Comparison of ENCODE assay signal across 16 cellular contexts in genomic region chr20:57076202-57076651, GRCh38.
DNase-seq lines count a peak whose midpoint lies in the region; FAIRE-seq and TF ChIP-seq lines count a peak whose summit lies in the region.
"Had no signal": no experiment of that assay in that cellular context is flagged by ENCODE, and none has a peak within 500 bp of the region (broad histone marks: within the 10 kb centered on the region; RNA-seq: fewer than 3 reads in every experiment).

No MANE protein-coding gene starts in this region.

- peak; percentile 75 for DNase-seq in AG08395 (ENCODE audit: low spot score)
- DNase-seq in H54 (ENCODE audit: insufficient read length, low spot score): peak; percentile 50
- DNase-seq in RWPE1 (ENCODE audit: low spot score): peak; percentile 93
- DNase-seq in fibroblast of villous mesenchyme (ENCODE audit: low read depth): peak; percentile 88
- DNase-seq in NCI-H2227 (lab: John Stamatoyannopoulos, UW; ENCODE audit: unreplicated experiment): no peak
- no peak for DNase-seq in posterior vena cava (ENCODE audit: low spot score)
- no peak for DNase-seq in SHP77 (lab: John Stamatoyannopoulos, UW)
- no peak for DNase-seq in activated naive CD4-positive, alpha-beta T cell treated with anti-CD3 and anti-CD28 coated beads, Interleukin-2, amount 50 U/mL, for 16 hours
- DNase-seq: activated CD4-positive, alpha-beta memory T cell treated with anti-CD3 and anti-CD28 coated beads, Interleukin-2, amount 10 ng/mL, durations not matched to agents 7 days and 5 days; aorta; DMS153; dorsolateral prefrontal cortex; NCI-H2029; NCI-H748 treated with DMSO at 0.1 percent for 48 hours; SJCRH30 had no signal

- intact Hi-C loops in posterior vena cava (cut with DNase I): no loop called here

- no peak for FAIRE-seq in H54 (lab: Jason Lieb, UNC)

- TF ChIP-seq CTCF in RWPE1 (conservative IDR thresholded peaks at IDR 0.05; ENCODE audit: low read depth) (no peak), fibroblast of villous mesenchyme (IDR thresholded peaks at IDR 0.05; ENCODE audit: insufficient read depth, low read depth, low read length) (no peak)

- POLR2A ChIA-PET in RWPE1 (lab: Yijun Ruan, JAX; ENCODE audit: low non-redundant PET): no interaction called here

- CTCF ChIA-PET in RWPE1 (lab: Yijun Ruan, JAX): interaction anchor here (0.6 to 1.1 kb wide), 4 partner anchors 8 to 259 kb away, joined by 3 to 4 read pairs (median 4); no protein-coding TSS in a partner anchor

- H3K27ac ChIP-seq in RWPE1: peak overlapping the region; percentile 69
- H3K27ac ChIP-seq: BLaER1, dorsolateral prefrontal cortex, SJCRH30 had no signal

- no peak for TF ChIP-seq POLR2A in H54 (IDR thresholded peaks at IDR 0.05; ENCODE audit: low read depth, low read length)

- H3K4me3 ChIP-seq in fibroblast of villous mesenchyme (ENCODE audit: low read depth, low read length): no peak overlapping the region
- H3K4me3 ChIP-seq: BLaER1, dorsolateral prefrontal cortex, SJCRH30 had no signal

Comparison
In these comparisons a context has a peak if more than half of its experiments do, and no peak if none do; other contexts are left out.
1. DNase-seq: peak in AG08395 (single experiment), H54 (single experiment), RWPE1 (single experiment) and fibroblast of villous mesenchyme (single experiment); none in NCI-H2227 (single experiment), posterior vena cava (single experiment), SHP77 (0 of 2) and activated naive CD4-positive, alpha-beta T cell treated with anti-CD3 and anti-CD28 coated beads, Interleukin-2, amount 50 U/mL, for 16 hours (single experiment).